ENCODE assay signal across 1 cellular context in genomic region chr10:17428096-17428615, GRCh38.
TF ChIP-seq lines count a peak whose summit lies in the region.

No MANE protein-coding gene starts in this region.

TF ChIP-seq in K562, 482 proteins besides CTCF, POLR2A, EP300 and RAD21 (continued from another document):
- TF ChIP-seq REST (CRISPR knock-in tag; IDR thresholded peaks at IDR 0.05; ENCODE audit: low read depth) = 0 out of 2 replicates have a peak, but pooled peaks have one; percentile 11
- TF ChIP-seq TAL1 (IDR thresholded peaks at IDR 0.05) = 0 out of 2 replicates have a peak, but pooled peaks have one; percentile 4
- 0 out of 2 replicates have a peak, but pooled peaks have one; percentile 3 for TF ChIP-seq ZKSCAN8 (CRISPR knock-in tag; IDR thresholded peaks at IDR 0.05)
- no peak for TF ChIP-seq ARID3A (IDR thresholded peaks at IDR 0.05; ENCODE audit: borderline replicate concordance, low read depth, low read length)
- no peak for TF ChIP-seq NR3C1 (CRISPR knock-in tag; IDR thresholded peaks at IDR 0.05)
- TF ChIP-seq ATF2 (CRISPR knock-in tag; IDR thresholded peaks at IDR 0.05) = no peak
- TF ChIP-seq CBX8 (IDR thresholded peaks at IDR 0.05; ENCODE audit: borderline replicate concordance, extremely low read depth, low read depth, low read length, poor library complexity, severe bottlenecking) = no peak
- TF ChIP-seq ATF6 (CRISPR knock-in tag; IDR thresholded peaks at IDR 0.05) = 0 out of 2 replicates have a peak, but pooled peaks have one; percentile 83
- no peak for TF ChIP-seq E2F3 (CRISPR knock-in tag; IDR thresholded peaks at IDR 0.05)
- TF ChIP-seq HNRNPLL (IDR thresholded peaks at IDR 0.05; ENCODE audit: low read depth, low read length, poor library complexity, severe bottlenecking) = peak; percentile 6
- no peak for TF ChIP-seq IFI16 (CRISPR knock-in tag; IDR thresholded peaks at IDR 0.05)
- no peak for TF ChIP-seq PHB2 (IDR thresholded peaks at IDR 0.05; ENCODE audit: low read depth)
- TF ChIP-seq SAFB2 (IDR thresholded peaks at IDR 0.05; ENCODE audit: borderline replicate concordance, low read depth, low read length, severe bottlenecking) = no peak
- no peak for TF ChIP-seq ZNF174 (CRISPR knock-in tag; IDR thresholded peaks at IDR 0.05)
- no peak for TF ChIP-seq FOXA3 (CRISPR knock-in tag; conservative IDR thresholded peaks at IDR 0.05 in 1 of 2, IDR thresholded peaks at IDR 0.05 in 1 of 2)
- no peak for TF ChIP-seq BRF2 (IDR thresholded peaks at IDR 0.05; ENCODE audit: borderline replicate concordance, insufficient read depth, insufficient read length)
- TF ChIP-seq C11orf30 (IDR thresholded peaks at IDR 0.05; ENCODE audit: low read depth) = no peak
- TF ChIP-seq ZNF785 (CRISPR knock-in tag; IDR thresholded peaks at IDR 0.05) = no peak
- peak in 1 of 3 experiments; percentile 16 for TF ChIP-seq YY1 (IDR thresholded peaks at IDR 0.05; ENCODE audit: borderline replicate concordance in 1 of 3, control insufficient read depth in 1 of 3, extremely low read depth in 1 of 3, insufficient read depth in 3 of 3, insufficient read length in 1 of 3, insufficient replicate concordance in 2 of 3, low read depth in 1 of 3, low read length in 2 of 3)
- TF ChIP-seq CTBP1 (IDR thresholded peaks at IDR 0.05; ENCODE audit: borderline replicate concordance) = no peak
- no peak for TF ChIP-seq NRF1 (conservative IDR thresholded peaks at IDR 0.05 in 1 of 2, IDR thresholded peaks at IDR 0.05 in 1 of 2)
- peak; percentile 34; the same call in 1 of the 2 replicates for TF ChIP-seq DMBX1 (CRISPR knock-in tag; IDR thresholded peaks at IDR 0.05; ENCODE audit: borderline replicate concordance)
- no peak for TF ChIP-seq HNRNPH1 (optimal IDR thresholded peaks at IDR 0.05; ENCODE audit: low read depth, low read length)
- no peak for TF ChIP-seq ZNF583 (CRISPR knock-in tag; IDR thresholded peaks at IDR 0.05)
- TF ChIP-seq TCFL5 (CRISPR knock-in tag; conservative IDR thresholded peaks at IDR 0.05) = no peak
- no peak for TF ChIP-seq BMI1 (IDR thresholded peaks at IDR 0.05; ENCODE audit: low read length)
- no peak for TF ChIP-seq ZNF134 (CRISPR knock-in tag; conservative IDR thresholded peaks at IDR 0.05)
- TF ChIP-seq XRCC3 (IDR thresholded peaks at IDR 0.05) = no peak
- no peak for TF ChIP-seq TAF9B (IDR thresholded peaks at IDR 0.05; ENCODE audit: partially characterized antibody)
- no peak for TF ChIP-seq SMAD3 (CRISPR knock-in tag; conservative IDR thresholded peaks at IDR 0.05)
